Comparison of ENCODE assay signal across 1 cellular context in the genomic region with DNA sequence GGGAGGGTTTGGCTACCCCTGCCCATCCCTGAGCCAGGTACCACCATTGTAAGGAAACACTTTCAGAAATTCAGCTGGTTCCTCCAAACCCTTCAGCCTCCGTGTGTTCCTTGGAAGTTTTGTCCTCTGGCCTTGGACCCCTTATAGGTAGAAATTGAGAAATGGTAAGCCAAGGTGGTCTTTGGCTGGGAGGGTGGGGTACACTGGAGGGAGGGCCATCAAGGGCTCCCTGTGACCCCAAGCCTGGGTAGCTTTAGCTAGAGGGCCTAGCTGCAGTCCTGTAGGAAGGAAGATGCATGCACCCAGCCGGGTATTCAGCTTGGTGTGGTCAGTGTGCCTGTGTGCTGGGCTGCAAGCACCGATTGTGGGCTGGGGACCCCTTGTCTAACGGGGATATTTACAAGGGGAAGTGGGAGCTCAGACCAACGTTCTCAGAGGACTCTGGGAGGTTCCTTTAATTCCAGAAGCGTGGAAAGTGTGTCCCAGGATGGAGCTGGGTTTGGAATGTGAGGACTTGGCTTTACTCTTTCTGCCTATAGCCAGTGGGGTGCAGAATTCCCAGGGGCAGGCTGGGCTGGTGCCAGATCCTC.
TF ChIP-seq lines count a peak whose summit lies in the region.

No MANE protein-coding gene starts in this region.

TF ChIP-seq in HepG2, 621 proteins besides CTCF, POLR2A, EP300 and RAD21 (continued from another document and continues in another):
- TF ChIP-seq, protein P1, sequence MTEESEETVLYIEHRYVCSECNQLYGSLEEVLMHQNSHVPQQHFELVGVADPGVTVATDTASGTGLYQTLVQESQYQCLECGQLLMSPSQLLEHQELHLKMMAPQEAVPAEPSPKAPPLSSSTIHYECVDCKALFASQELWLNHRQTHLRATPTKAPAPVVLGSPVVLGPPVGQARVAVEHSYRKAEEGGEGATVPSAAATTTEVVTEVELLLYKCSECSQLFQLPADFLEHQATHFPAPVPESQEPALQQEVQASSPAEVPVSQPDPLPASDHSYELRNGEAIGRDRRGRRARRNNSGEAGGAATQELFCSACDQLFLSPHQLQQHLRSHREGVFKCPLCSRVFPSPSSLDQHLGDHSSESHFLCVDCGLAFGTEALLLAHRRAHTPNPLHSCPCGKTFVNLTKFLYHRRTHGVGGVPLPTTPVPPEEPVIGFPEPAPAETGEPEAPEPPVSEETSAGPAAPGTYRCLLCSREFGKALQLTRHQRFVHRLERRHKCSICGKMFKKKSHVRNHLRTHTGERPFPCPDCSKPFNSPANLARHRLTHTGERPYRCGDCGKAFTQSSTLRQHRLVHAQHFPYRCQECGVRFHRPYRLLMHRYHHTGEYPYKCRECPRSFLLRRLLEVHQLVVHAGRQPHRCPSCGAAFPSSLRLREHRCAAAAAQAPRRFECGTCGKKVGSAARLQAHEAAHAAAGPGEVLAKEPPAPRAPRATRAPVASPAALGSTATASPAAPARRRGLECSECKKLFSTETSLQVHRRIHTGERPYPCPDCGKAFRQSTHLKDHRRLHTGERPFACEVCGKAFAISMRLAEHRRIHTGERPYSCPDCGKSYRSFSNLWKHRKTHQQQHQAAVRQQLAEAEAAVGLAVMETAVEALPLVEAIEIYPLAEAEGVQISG (CRISPR knock-in tag; IDR thresholded peaks at IDR 0.05): 0 out of 2 replicates have a peak, but pooled peaks have one; percentile 4
- TF ChIP-seq ZNF383 (CRISPR knock-in tag; IDR thresholded peaks at IDR 0.05; ENCODE audit: borderline replicate concordance): 0 out of 2 replicates have a peak, but pooled peaks have one; percentile 54
- TF ChIP-seq NFE2L1 (CRISPR knock-in tag; IDR thresholded peaks at IDR 0.05; ENCODE audit: borderline replicate concordance): no peak
- TF ChIP-seq, protein P2, sequence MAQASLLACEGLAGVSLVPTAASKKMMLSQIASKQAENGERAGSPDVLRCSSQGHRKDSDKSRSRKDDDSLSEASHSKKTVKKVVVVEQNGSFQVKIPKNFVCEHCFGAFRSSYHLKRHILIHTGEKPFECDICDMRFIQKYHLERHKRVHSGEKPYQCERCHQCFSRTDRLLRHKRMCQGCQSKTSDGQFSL (CRISPR knock-in tag; IDR thresholded peaks at IDR 0.05): peak; percentile 39; the same call in 1 of the 2 replicates
- TF ChIP-seq, protein P3, sequence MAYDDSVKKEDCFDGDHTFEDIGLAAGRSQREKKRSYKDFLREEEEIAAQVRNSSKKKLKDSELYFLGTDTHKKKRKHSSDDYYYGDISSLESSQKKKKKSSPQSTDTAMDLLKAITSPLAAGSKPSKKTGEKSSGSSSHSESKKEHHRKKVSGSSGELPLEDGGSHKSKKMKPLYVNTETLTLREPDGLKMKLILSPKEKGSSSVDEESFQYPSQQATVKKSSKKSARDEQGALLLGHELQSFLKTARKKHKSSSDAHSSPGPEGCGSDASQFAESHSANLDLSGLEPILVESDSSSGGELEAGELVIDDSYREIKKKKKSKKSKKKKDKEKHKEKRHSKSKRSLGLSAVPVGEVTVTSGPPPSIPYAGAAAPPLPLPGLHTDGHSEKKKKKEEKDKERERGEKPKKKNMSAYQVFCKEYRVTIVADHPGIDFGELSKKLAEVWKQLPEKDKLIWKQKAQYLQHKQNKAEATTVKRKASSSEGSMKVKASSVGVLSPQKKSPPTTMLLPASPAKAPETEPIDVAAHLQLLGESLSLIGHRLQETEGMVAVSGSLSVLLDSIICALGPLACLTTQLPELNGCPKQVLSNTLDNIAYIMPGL (CRISPR knock-in tag; IDR thresholded peaks at IDR 0.05; ENCODE audit: borderline replicate concordance in 1 of 2, low read depth in 1 of 2): no peak
- TF ChIP-seq MED13 (CRISPR knock-in tag; IDR thresholded peaks at IDR 0.05): 0 out of 2 replicates have a peak, but pooled peaks have one; percentile 23
- 0 out of 2 replicates have a peak, but pooled peaks have one; percentile 53 for TF ChIP-seq ZNF546 (CRISPR knock-in tag; conservative IDR thresholded peaks at IDR 0.05)
- TF ChIP-seq AGO2 (optimal IDR thresholded peaks at IDR 0.05; ENCODE audit: low read depth, low read length): no peak
- TF ChIP-seq ZNF605 (CRISPR knock-in tag; IDR thresholded peaks at IDR 0.05): no peak
- TF ChIP-seq E2F2 (CRISPR knock-in tag; IDR thresholded peaks at IDR 0.05; ENCODE audit: borderline replicate concordance): no peak
- TF ChIP-seq ZFP62 (CRISPR knock-in tag; IDR thresholded peaks at IDR 0.05): no peak
- TF ChIP-seq ZNF775 (CRISPR knock-in tag; IDR thresholded peaks at IDR 0.05; ENCODE audit: borderline replicate concordance): no peak
- TF ChIP-seq ATF7-NPFF (CRISPR knock-in tag; IDR thresholded peaks at IDR 0.05; ENCODE audit: low read depth): no peak
- TF ChIP-seq SNAPC5 (CRISPR knock-in tag; IDR thresholded peaks at IDR 0.05; ENCODE audit: borderline replicate concordance): no peak
- TF ChIP-seq BRF2 (CRISPR knock-in tag; IDR thresholded peaks at IDR 0.05): peak; percentile 59; the same call in 1 of the 2 replicates
- 0 out of 2 replicates have a peak, but pooled peaks have one; percentile 16 for TF ChIP-seq ZNF766 (CRISPR knock-in tag; IDR thresholded peaks at IDR 0.05; ENCODE audit: borderline replicate concordance)
- TF ChIP-seq ZBTB2 (CRISPR knock-in tag; IDR thresholded peaks at IDR 0.05; ENCODE audit: low read depth): no peak
- TF ChIP-seq TOPORS (CRISPR knock-in tag; IDR thresholded peaks at IDR 0.05): peak; percentile 74; the same call in 1 of the 2 replicates
- TF ChIP-seq ZNF460 (CRISPR knock-in tag; IDR thresholded peaks at IDR 0.05; ENCODE audit: borderline replicate concordance): no peak
- TF ChIP-seq ZNF503 (CRISPR knock-in tag; IDR thresholded peaks at IDR 0.05): no peak
- TF ChIP-seq ZNF724P (CRISPR knock-in tag; IDR thresholded peaks at IDR 0.05; ENCODE audit: borderline replicate concordance): no peak
- TF ChIP-seq KLF9 (CRISPR knock-in tag; IDR thresholded peaks at IDR 0.05; ENCODE audit: low read depth): no peak
- TF ChIP-seq DR1 (CRISPR knock-in tag; IDR thresholded peaks at IDR 0.05): 0 out of 2 replicates have a peak, but pooled peaks have one; percentile 17
- TF ChIP-seq ZNF337 (CRISPR knock-in tag; IDR thresholded peaks at IDR 0.05; ENCODE audit: borderline replicate concordance, low read depth): 0 out of 2 replicates have a peak, but pooled peaks have one; percentile 1
- TF ChIP-seq, protein P4, sequence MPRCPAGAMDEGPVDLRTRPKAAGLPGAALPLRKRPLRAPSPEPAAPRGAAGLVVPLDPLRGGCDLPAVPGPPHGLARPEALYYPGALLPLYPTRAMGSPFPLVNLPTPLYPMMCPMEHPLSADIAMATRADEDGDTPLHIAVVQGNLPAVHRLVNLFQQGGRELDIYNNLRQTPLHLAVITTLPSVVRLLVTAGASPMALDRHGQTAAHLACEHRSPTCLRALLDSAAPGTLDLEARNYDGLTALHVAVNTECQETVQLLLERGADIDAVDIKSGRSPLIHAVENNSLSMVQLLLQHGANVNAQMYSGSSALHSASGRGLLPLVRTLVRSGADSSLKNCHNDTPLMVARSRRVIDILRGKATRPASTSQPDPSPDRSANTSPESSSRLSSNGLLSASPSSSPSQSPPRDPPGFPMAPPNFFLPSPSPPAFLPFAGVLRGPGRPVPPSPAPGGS (CRISPR knock-in tag; IDR thresholded peaks at IDR 0.05): 0 out of 2 replicates have a peak, but pooled peaks have one; percentile 3
- no peak for TF ChIP-seq HOXA3 (CRISPR knock-in tag; IDR thresholded peaks at IDR 0.05)
- TF ChIP-seq, protein P5, sequence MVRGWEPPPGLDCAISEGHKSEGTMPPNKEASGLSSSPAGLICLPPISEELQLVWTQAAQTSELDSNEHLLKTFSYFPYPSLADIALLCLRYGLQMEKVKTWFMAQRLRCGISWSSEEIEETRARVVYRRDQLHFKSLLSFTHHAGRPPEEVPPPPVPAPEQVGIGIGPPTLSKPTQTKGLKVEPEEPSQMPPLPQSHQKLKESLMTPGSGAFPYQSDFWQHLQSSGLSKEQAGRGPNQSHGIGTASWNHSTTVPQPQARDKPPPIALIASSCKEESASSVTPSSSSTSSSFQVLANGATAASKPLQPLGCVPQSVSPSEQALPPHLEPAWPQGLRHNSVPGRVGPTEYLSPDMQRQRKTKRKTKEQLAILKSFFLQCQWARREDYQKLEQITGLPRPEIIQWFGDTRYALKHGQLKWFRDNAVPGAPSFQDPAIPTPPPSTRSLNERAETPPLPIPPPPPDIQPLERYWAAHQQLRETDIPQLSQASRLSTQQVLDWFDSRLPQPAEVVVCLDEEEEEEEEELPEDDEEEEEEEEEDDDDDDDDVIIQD (CRISPR knock-in tag; IDR thresholded peaks at IDR 0.05; ENCODE audit: low read depth): no peak
- TF ChIP-seq MYC (CRISPR knock-in tag; IDR thresholded peaks at IDR 0.05; ENCODE audit: borderline replicate concordance): 0 out of 2 replicates have a peak, but pooled peaks have one; percentile 16
- TF ChIP-seq ZNF563 (CRISPR knock-in tag; IDR thresholded peaks at IDR 0.05): no peak
- 0 out of 2 replicates have a peak, but pooled peaks have one; percentile 30 for TF ChIP-seq ZFYVE20 (CRISPR knock-in tag; IDR thresholded peaks at IDR 0.05; ENCODE audit: borderline replicate concordance, low read depth)
- no peak for TF ChIP-seq TGIF2 (CRISPR knock-in tag; IDR thresholded peaks at IDR 0.05)
- TF ChIP-seq, protein P6, sequence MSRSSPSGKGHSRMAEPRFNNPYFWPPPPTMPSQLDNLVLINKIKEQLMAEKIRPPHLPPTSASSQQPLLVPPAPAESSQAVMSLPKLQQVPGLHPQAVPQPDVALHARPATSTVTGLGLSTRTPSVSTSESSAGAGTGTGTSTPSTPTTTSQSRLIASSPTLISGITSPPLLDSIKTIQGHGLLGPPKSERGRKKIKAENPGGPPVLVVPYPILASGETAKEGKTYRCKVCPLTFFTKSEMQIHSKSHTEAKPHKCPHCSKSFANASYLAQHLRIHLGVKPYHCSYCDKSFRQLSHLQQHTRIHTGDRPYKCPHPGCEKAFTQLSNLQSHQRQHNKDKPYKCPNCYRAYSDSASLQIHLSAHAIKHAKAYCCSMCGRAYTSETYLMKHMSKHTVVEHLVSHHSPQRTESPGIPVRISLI (CRISPR knock-in tag; IDR thresholded peaks at IDR 0.05; ENCODE audit: borderline replicate concordance): no peak
- TF ChIP-seq ZFP36 (IDR thresholded peaks at IDR 0.05; ENCODE audit: borderline replicate concordance, low read depth, low read length, partially characterized antibody): no peak
- TF ChIP-seq JUNB (CRISPR knock-in tag; IDR thresholded peaks at IDR 0.05; ENCODE audit: borderline replicate concordance): no peak
- TF ChIP-seq ZKSCAN8 (CRISPR knock-in tag; IDR thresholded peaks at IDR 0.05; ENCODE audit: borderline replicate concordance): no peak
- TF ChIP-seq SALL2 (CRISPR knock-in tag; IDR thresholded peaks at IDR 0.05): peak; percentile 69
- TF ChIP-seq ZNF333 (CRISPR knock-in tag; IDR thresholded peaks at IDR 0.05; ENCODE audit: borderline replicate concordance): 0 out of 2 replicates have a peak, but pooled peaks have one; percentile 43
- TF ChIP-seq ZNF709 (CRISPR knock-in tag; IDR thresholded peaks at IDR 0.05): no peak
- TF ChIP-seq ZNF598 (CRISPR knock-in tag; IDR thresholded peaks at IDR 0.05; ENCODE audit: borderline replicate concordance): no peak
- no peak for TF ChIP-seq PITX1 (CRISPR knock-in tag; IDR thresholded peaks at IDR 0.05)
- no peak for TF ChIP-seq ZFP36L1 (CRISPR knock-in tag; IDR thresholded peaks at IDR 0.05)
